ENCODE assay signal across 1 cellular context in the genomic region with DNA sequence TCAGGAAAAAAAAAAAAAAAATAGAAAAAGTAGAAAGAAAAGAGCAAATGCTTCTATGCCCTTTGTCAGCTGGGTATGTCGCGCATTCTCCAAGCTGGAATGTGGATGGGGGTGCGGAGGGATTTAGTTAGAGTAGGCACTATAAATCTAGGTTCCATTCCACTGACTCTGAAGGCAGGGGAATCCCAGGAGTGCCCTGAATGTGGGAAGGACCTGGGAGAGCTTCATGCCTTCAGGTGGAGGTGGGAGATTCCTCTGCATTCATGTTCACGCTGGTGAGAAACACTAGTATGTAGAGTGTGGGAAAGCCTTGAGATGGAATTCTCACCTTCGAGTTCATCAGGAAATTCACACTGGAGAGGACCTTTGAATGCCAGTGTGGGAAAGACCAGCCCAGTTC.
TF ChIP-seq lines count a peak whose summit lies in the region.

No MANE protein-coding gene starts in this region.

TF ChIP-seq in A549, 52 proteins besides CTCF, POLR2A, EP300 and RAD21:
- no peak for TF ChIP-seq TFCP2L1 (CRISPR knock-in tag; IDR thresholded peaks at IDR 0.05)
- no peak for TF ChIP-seq JUNB (IDR thresholded peaks at IDR 0.05)
- no peak for TF ChIP-seq NFE2L2 (conservative IDR thresholded peaks at IDR 0.05; ENCODE audit: low read length)
- no peak for TF ChIP-seq MYC (IDR thresholded peaks at IDR 0.05; ENCODE audit: borderline replicate concordance, low read length)
- no peak for TF ChIP-seq CHD4 (IDR thresholded peaks at IDR 0.05; ENCODE audit: borderline replicate concordance)
- no peak for TF ChIP-seq POLR2AphosphoS2 (conservative IDR thresholded peaks at IDR 0.05; ENCODE audit: low read length)
- no peak for TF ChIP-seq PHF8 (IDR thresholded peaks at IDR 0.05; ENCODE audit: borderline replicate concordance, low read depth)
- TF ChIP-seq HOXA7 (CRISPR knock-in tag; IDR thresholded peaks at IDR 0.05) = no peak
- no peak for TF ChIP-seq FOXS1 (CRISPR knock-in tag; IDR thresholded peaks at IDR 0.05)
- no peak for TF ChIP-seq RNF2 (IDR thresholded peaks at IDR 0.05; ENCODE audit: borderline replicate concordance, low read depth)
